13 cellular contexts compared by ENCODE assay signal in genomic region chr4:43244688-43245382, GRCh38.
DNase-seq lines count a peak whose midpoint lies in the region; ATAC-seq, FAIRE-seq and TF ChIP-seq lines count a peak whose summit lies in the region.
"Had no signal": no experiment of that assay in that cellular context is flagged by ENCODE, and none has a peak within 500 bp of the region (broad histone marks: within the 10 kb centered on the region; RNA-seq: fewer than 3 reads in every experiment).

No MANE protein-coding gene starts in this region.

- H3K9me3 ChIP-seq in heart right ventricle (no peaks in the 10 kb centered on the region), osteoblast (ENCODE audit: low read depth, low read length) (no peaks in the 10 kb centered on the region)

- no peaks in the 10 kb centered on the region for H3K79me2 ChIP-seq in osteoblast (ENCODE audit: insufficient read depth, low read length)

- H3K36me3 ChIP-seq in heart right ventricle (no peaks in the 10 kb centered on the region), osteoblast (ENCODE audit: insufficient read depth, low read length) (no peaks in the 10 kb centered on the region)

- H3K4me1 ChIP-seq in heart right ventricle (no peaks in the 10 kb centered on the region), osteoblast (ENCODE audit: insufficient read depth, low read length) (no peaks in the 10 kb centered on the region)

- peak; percentile 99 for ATAC-seq in GM18858 (IDR thresholded peaks at IDR 0.05; ENCODE audit: unreplicated experiment)
- ATAC-seq in GM21447 (IDR thresholded peaks at IDR 0.05; ENCODE audit: unreplicated experiment): peak; percentile 85
- peak; percentile 78 for ATAC-seq in HG03045 (IDR thresholded peaks at IDR 0.05; ENCODE audit: unreplicated experiment)
- no peak for ATAC-seq in heart right ventricle
- ATAC-seq: Right ventricle myocardium inferior had no signal

- H3K4me3 ChIP-seq in heart right ventricle (no peak overlapping the region), osteoblast (ENCODE audit: insufficient read depth, low read length) (no peak overlapping the region)
- H3K4me3 ChIP-seq: smooth muscle cell had no signal

- no peaks in the 10 kb centered on the region for H4K20me1 ChIP-seq in osteoblast (ENCODE audit: insufficient read depth, low read length)

- H3K27ac ChIP-seq in heart right ventricle (no peak overlapping the region), osteoblast (ENCODE audit: low read depth, low read length) (no peak overlapping the region)
- H3K27ac ChIP-seq: epithelial cell of prostate had no signal

- 32 to 38% methylated on average over 1 of the region's 1 CpG for WGBS in heart right ventricle, 2 donors

- H3K27me3 ChIP-seq in heart right ventricle: no peaks in the 10 kb centered on the region
- H3K27me3 ChIP-seq in osteoblast (ENCODE audit: insufficient read depth, low read length): no peaks in the 10 kb centered on the region

- DNase-seq in NAMALWA (ENCODE audit: low spot score) (peak; percentile 34), posterior vena cava (ENCODE audit: low spot score) (no peak), heart right ventricle (no peak), osteoblast (ENCODE audit: insufficient read length, low spot score, missing footprints) (no peak), HTR-8/SVneo (ENCODE audit: insufficient read length, low spot score) (no peak)
- DNase-seq: CD4-positive, CD25-positive, alpha-beta regulatory T cell; NCI-H2029 treated with DMSO at 0.1 percent for 48 hours had no signal

- H3K4me2 ChIP-seq in osteoblast (ENCODE audit: insufficient read depth, low read length): no peak overlapping the region
- H3K4me2 ChIP-seq: smooth muscle cell had no signal

- no peak for TF ChIP-seq CTCF in heart right ventricle (IDR thresholded peaks at IDR 0.05)
- TF ChIP-seq CTCF in osteoblast (IDR thresholded peaks at IDR 0.05; ENCODE audit: extremely low read depth, low read depth, low read length): no peak

- intact Hi-C loops in posterior vena cava (cut with DNase I) (no loop called here), heart right ventricle (cut with DNase I) (no loop called here)

- no peak overlapping the region for H2AFZ ChIP-seq in osteoblast (ENCODE audit: low read length)

- no peak for FAIRE-seq in HTR-8/SVneo (lab: Jason Lieb, UNC)

Comparison
In these comparisons a context has a peak if more than half of its experiments do, and no peak if none do; other contexts are left out.
1. ATAC-seq: peak in GM18858 (single experiment), GM21447 (single experiment) and HG03045 (single experiment); none in heart right ventricle (0 of 8).